Comparison of ENCODE assay signal across 25 cellular contexts in genomic region chr14:101328412-101329149, GRCh38.
"Had no signal": no experiment of that assay in that cellular context is flagged by ENCODE, and none has a peak within 500 bp of the region (broad histone marks: within the 10 kb centered on the region; RNA-seq: fewer than 3 reads in every experiment).

No MANE protein-coding gene starts in this region.

- H3K36me3 ChIP-seq: brain microvascular endothelial cell, left ventricle myocardium inferior, neutrophil, thyroid gland had no signal

- H3K9ac ChIP-seq: parathyroid adenoma had no signal

- ATAC-seq: activated CD8-positive, alpha-beta memory T cell treated with anti-CD3 and anti-CD28 coated beads, Interleukin-2, amount 10 ng/mL, durations not matched to agents 7 days and 5 days; activated CD8-positive, alpha-beta T cell treated with anti-CD3 and anti-CD28 coated beads for 36 hours; naive thymus-derived CD8-positive, alpha-beta T cell had no signal

- H3K9me3 ChIP-seq: neutrophil, thyroid gland had no signal

- H3K4me3 Mint-ChIP-seq: activated CD4-positive, alpha-beta T cell treated with anti-CD3 and anti-CD28 coated beads, Interleukin-2, amount 10 ng/mL, durations not matched to agents 7 days and 5 days; activated CD8-positive, alpha-beta memory T cell treated with anti-CD3 and anti-CD28 coated beads, Interleukin-2, amount 10 ng/mL, durations not matched to agents 7 days and 5 days; activated CD8-positive, alpha-beta T cell treated with anti-CD3 and anti-CD28 coated beads for 36 hours; activated naive CD4-positive, alpha-beta T cell treated with anti-CD3 and anti-CD28 coated beads, Interleukin-2, amount 10 ng/mL, durations not matched to agents 7 days and 5 days; dendritic cell treated with granulocyte-macrophage colony-stimulating factor and Interleukin-4, amounts not matched to agents 40 ng/mL and 50 ng/mL, for 4 days; mesothelial cell of epicardium; naive thymus-derived CD8-positive, alpha-beta T cell; stimulated activated naive CD8-positive, alpha-beta T cell treated with anti-CD3 and anti-CD28 coated beads, Interleukin-15, Interleukin-2, amounts not matched to agents 100 ng/mL and 50 ng/mL, for 24 hours had no signal

- DNase-seq: activated CD4-positive, alpha-beta T cell treated with anti-CD3 and anti-CD28 coated beads, Interleukin-2, amount 10 ng/mL, durations not matched to agents 7 days and 5 days; activated CD8-positive, alpha-beta memory T cell treated with anti-CD3 and anti-CD28 coated beads, Interleukin-2, amount 10 ng/mL, durations not matched to agents 7 days and 5 days; activated CD8-positive, alpha-beta T cell treated with anti-CD3 and anti-CD28 coated beads for 36 hours; activated effector memory CD4-positive, alpha-beta T cell treated with anti-CD3 and anti-CD28 coated beads, Interleukin-2, amount 50 U/mL, for 16 hours; activated naive CD4-positive, alpha-beta T cell treated with anti-CD3 and anti-CD28 coated beads, Interleukin-2, amount 10 ng/mL, durations not matched to agents 7 days and 5 days; activated T-cell treated with anti-CD3 and anti-CD28 coated beads for 4 hours; anterior cingulate cortex; brain microvascular endothelial cell; caudate nucleus; effector CD4-positive, alpha-beta T cell; foreskin fibroblast; kidney; left ventricle myocardium inferior; mammary epithelial cell; naive thymus-derived CD8-positive, alpha-beta T cell; retina; stimulated activated CD4-positive, alpha-beta T cell treated with anti-CD3 and anti-CD28 coated beads, Interleukin-12 subunit alpha, Interleukin-12 subunit beta, amount 100 ng/mL, for 4 hours; stimulated activated CD4-positive, alpha-beta T cell treated with anti-CD3 and anti-CD28 coated beads, Interleukin-4, amount 100 ng/mL, for 4 hours; substantia nigra; thyroid gland had no signal

- H3K36me3 Mint-ChIP-seq: activated CD8-positive, alpha-beta memory T cell treated with anti-CD3 and anti-CD28 coated beads, Interleukin-2, amount 10 ng/mL, durations not matched to agents 7 days and 5 days; activated naive CD4-positive, alpha-beta T cell treated with anti-CD3 and anti-CD28 coated beads, Interleukin-2, amount 10 ng/mL, durations not matched to agents 7 days and 5 days had no signal

- H3K27ac Mint-ChIP-seq: activated CD4-positive, alpha-beta T cell treated with anti-CD3 and anti-CD28 coated beads, Interleukin-2, amount 10 ng/mL, durations not matched to agents 7 days and 5 days; activated CD8-positive, alpha-beta memory T cell treated with anti-CD3 and anti-CD28 coated beads, Interleukin-2, amount 10 ng/mL, durations not matched to agents 7 days and 5 days; activated CD8-positive, alpha-beta T cell treated with anti-CD3 and anti-CD28 coated beads for 36 hours; activated naive CD4-positive, alpha-beta T cell treated with anti-CD3 and anti-CD28 coated beads, Interleukin-2, amount 10 ng/mL, durations not matched to agents 7 days and 5 days; dendritic cell treated with granulocyte-macrophage colony-stimulating factor and Interleukin-4, amounts not matched to agents 40 ng/mL and 50 ng/mL, for 4 days; mesothelial cell of epicardium; naive thymus-derived CD8-positive, alpha-beta T cell; stimulated activated naive CD8-positive, alpha-beta T cell treated with anti-CD3 and anti-CD28 coated beads, Interleukin-15, Interleukin-2, amounts not matched to agents 100 ng/mL and 50 ng/mL, for 24 hours had no signal

- H3K4me1 Mint-ChIP-seq: activated CD4-positive, alpha-beta T cell treated with anti-CD3 and anti-CD28 coated beads, Interleukin-2, amount 10 ng/mL, durations not matched to agents 7 days and 5 days; activated CD8-positive, alpha-beta memory T cell treated with anti-CD3 and anti-CD28 coated beads, Interleukin-2, amount 10 ng/mL, durations not matched to agents 7 days and 5 days; activated naive CD4-positive, alpha-beta T cell treated with anti-CD3 and anti-CD28 coated beads, Interleukin-2, amount 10 ng/mL, durations not matched to agents 7 days and 5 days; mesothelial cell of epicardium; naive thymus-derived CD8-positive, alpha-beta T cell had no signal

- H3K27me3 ChIP-seq: brain microvascular endothelial cell, neutrophil, thyroid gland had no signal

- H3K4me3 ChIP-seq: left ventricle myocardium inferior, thyroid gland had no signal

- H3K27me3 Mint-ChIP-seq: activated CD8-positive, alpha-beta memory T cell treated with anti-CD3 and anti-CD28 coated beads, Interleukin-2, amount 10 ng/mL, durations not matched to agents 7 days and 5 days; activated naive CD4-positive, alpha-beta T cell treated with anti-CD3 and anti-CD28 coated beads, Interleukin-2, amount 10 ng/mL, durations not matched to agents 7 days and 5 days; dendritic cell treated with granulocyte-macrophage colony-stimulating factor and Interleukin-4, amounts not matched to agents 40 ng/mL and 50 ng/mL, for 4 days had no signal

- H3K4me1 ChIP-seq: left ventricle myocardium inferior, parathyroid adenoma, thyroid gland had no signal

- H3K27ac ChIP-seq: brain microvascular endothelial cell, left ventricle myocardium inferior, neutrophil, parathyroid adenoma, thyroid gland had no signal
